Comparison of ENCODE assay signal across 8 cellular contexts in genomic region chr12:113222730-113223531, GRCh38. TPM values are rescaled to one million over a fixed set of nuclear protein-coding genes. Genes with fewer than 3 reads are reported as not detected.
DNase-seq lines count a peak whose midpoint lies in the region; ATAC-seq and TF ChIP-seq lines count a peak whose summit lies in the region.

No MANE protein-coding gene starts in this region.

- H3K9me3 Mint-ChIP-seq in T-cell (no peaks in the 10 kb centered on the region), naive B cell (no peaks in the 10 kb centered on the region)

- peak overlapping the region; percentile 89 to 90 (median 89) for H3K4me3 Mint-ChIP-seq in T-cell
- peak overlapping the region; percentile 84 to 97 (median 95) for H3K4me3 Mint-ChIP-seq in naive B cell

- H3K4me1 Mint-ChIP-seq in T-cell (peaks cover 27 to 40% (median 38%) of the 10 kb centered on the region in 3 donors), naive B cell (peaks cover 24 to 43% (median 28%) of the 10 kb centered on the region in 3 donors)

- no peak for ATAC-seq in T-cell (replicated peaks in 1 of 4)
- ATAC-seq in naive B cell (ENCODE audit: low read depth in 2 of 2), result no peak
- no peak for ATAC-seq in HG02678 (IDR thresholded peaks at IDR 0.05; ENCODE audit: unreplicated experiment)
- ATAC-seq in GM18907 (IDR thresholded peaks at IDR 0.05; ENCODE audit: unreplicated experiment), result no peak

- POLR2A ChIA-PET in T-cell (lab: Charles Lee), result interaction anchor here (0.6 to 1.0 kb wide), 8 partner anchors 13 to 1098 kb away, joined by 3 to 10 read pairs (median 5); partner anchors contain the start of genes DDX54 (in 1 of the 2), DTX1 (in 1 of the 2), RITA1 (in 1 of the 2) and TRAFD1 (in 1 of the 2)

- DNase-seq in Daoy (ENCODE audit: low read depth) (peak; percentile 80), T-cell (peak in 5 of 34 experiments; percentile 7 to 22 (median 17)), epidermal melanocyte (ENCODE audit: insufficient read length, low spot score) (peak; percentile 77), naive B cell (peak; percentile 12), activated gamma-delta T cell (lab: John Stamatoyannopoulos, UW) (no peak)

- no peak overlapping the region for H3K9ac ChIP-seq in Loucy (ENCODE audit: low read depth, low read length, poor library complexity, severe bottlenecking)

- peaks cover 7% of the 10 kb centered on the region for H3K36me3 Mint-ChIP-seq in T-cell
- H3K36me3 Mint-ChIP-seq in naive B cell, result no peaks in the 10 kb centered on the region

- no peaks in the 10 kb centered on the region for H3K9me3 ChIP-seq in Loucy (ENCODE audit: insufficient read depth, low read depth, low read length)

- no peaks in the 10 kb centered on the region for H3K27me3 Mint-ChIP-seq in T-cell
- no peaks in the 10 kb centered on the region for H3K27me3 Mint-ChIP-seq in naive B cell

- no peaks in the 10 kb centered on the region for H4K20me1 ChIP-seq in Loucy (ENCODE audit: insufficient read depth, low read length, poor library complexity, severe bottlenecking)

- H3K4me1 ChIP-seq in Loucy (ENCODE audit: insufficient read depth, low read length, poor library complexity, severe bottlenecking), result peaks cover 17% of the 10 kb centered on the region

- H3K9me2 ChIP-seq in Loucy (replicated peaks; ENCODE audit: low read depth, low read length), result no peaks in the 10 kb centered on the region

- no peaks in the 10 kb centered on the region for H3F3A ChIP-seq in Loucy (ENCODE audit: low read depth)

- H3K4me3 ChIP-seq in Loucy (ENCODE audit: low read length, poor library complexity, severe bottlenecking), result peak overlapping the region; percentile 81

- H3K36me3 ChIP-seq in Loucy (ENCODE audit: insufficient read depth, low read length), result no peaks in the 10 kb centered on the region

- H3K27ac Mint-ChIP-seq in T-cell (peak overlapping the region; percentile 88 to 93), naive B cell (peak overlapping the region; percentile 92 to 97 (median 93))

- no peaks in the 10 kb centered on the region for H3K27me3 ChIP-seq in Loucy (ENCODE audit: insufficient read depth, low read length, poor library complexity, severe bottlenecking)

- CTCF ChIA-PET in T-cell (lab: Charles Lee), result interaction anchor here (0.5 to 1.5 kb wide), 16 partner anchors 11 to 205 kb away, joined by 3 to 11 read pairs (median 4); no protein-coding TSS in a partner anchor

- no peaks in the 10 kb centered on the region for H3K79me2 ChIP-seq in Loucy (ENCODE audit: insufficient read depth, low read length)

- H3K4me2 ChIP-seq in Loucy (ENCODE audit: low read depth, low read length, poor library complexity, severe bottlenecking), result peak overlapping the region; percentile 98

- no peak overlapping the region for H2AFZ ChIP-seq in Loucy (ENCODE audit: low read length)

- TF ChIP-seq CTCF in Loucy (conservative IDR thresholded peaks at IDR 0.05; ENCODE audit: low read length), result no peak

RNA-seq across cellular contexts. Expression of gene TPCN1, which starts 1.7 kb away (rescaled TPM):
- 8.5 and 10.4 TPM in 2 replicates for total RNA-seq in Daoy (2014; rRNA removed; shearing (Covaris generic))
- total RNA-seq in T-cell, result 10 to 100 TPM; 58.8 to 81.6 (median 73.5) TPM
- polyA plus RNA-seq in naive B cell (ENCODE audit: low read depth in 6 of 6), result 10 to 100 TPM in 5 of 6 donors, 1 to 10 TPM in 1; 8.8 to 26.2 (median 18.9) TPM

RNA-seq across cellular contexts. Expression of gene RITA1, which starts 37.4 kb away (rescaled TPM):
- total RNA-seq in Daoy (2014; rRNA removed; shearing (Covaris generic)), result 26.0 and 31.8 TPM in 2 replicates
- 10 to 100 TPM in 3 of 5 donors, 1 to 10 TPM in 2; 7.8 to 17.8 (median 13.8) TPM for total RNA-seq in T-cell
- polyA plus RNA-seq in naive B cell (ENCODE audit: low read depth in 6 of 6), result 10 to 100 TPM; 21.0 to 31.9 (median 24.1) TPM

RNA-seq across cellular contexts. Expression of gene DDX54, which starts 37.7 kb away (rescaled TPM):
- 60.1 and 78.5 TPM in 2 replicates for total RNA-seq in Daoy (2014; rRNA removed; shearing (Covaris generic))
- 10 to 100 TPM; 86.1 to 100.0 (median 88.0) TPM for total RNA-seq in T-cell
- 10 to 100 TPM in 5 of 6 donors, 1 to 10 TPM in 1; 9.0 to 45.5 (median 25.4) TPM for polyA plus RNA-seq in naive B cell (ENCODE audit: low read depth in 6 of 6)
